Comparison of ENCODE assay signal across 11 cellular contexts in the genomic region with DNA sequence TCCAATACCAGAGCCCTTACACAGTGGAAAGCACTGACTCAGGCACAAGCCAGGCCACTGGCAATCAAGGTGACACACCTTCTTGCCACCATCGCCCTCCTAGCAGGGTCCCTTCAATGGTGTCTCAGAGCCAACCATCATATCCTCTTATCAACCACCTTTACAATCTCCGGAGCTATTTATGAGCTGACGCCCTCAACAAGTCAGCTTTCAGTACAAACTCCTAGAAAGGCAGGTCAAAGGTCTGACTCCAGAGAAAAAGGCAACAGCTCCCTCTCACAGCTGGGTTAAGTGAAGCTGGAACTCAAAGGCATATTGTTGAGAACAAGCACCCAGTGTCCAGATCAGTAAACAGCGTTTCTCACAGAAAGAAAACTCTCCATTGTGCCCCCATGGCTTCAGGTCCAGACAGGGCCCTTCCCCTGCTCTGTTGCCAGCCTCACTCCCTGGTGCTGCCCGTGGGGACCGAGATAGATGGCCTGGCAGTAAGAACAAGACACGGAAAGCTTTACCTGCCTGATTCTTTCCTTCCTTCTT. TPM values are rescaled to one million over a fixed set of nuclear protein-coding genes. Genes with fewer than 3 reads are reported as not detected.
DNase-seq lines count a peak whose midpoint lies in the region; ATAC-seq and TF ChIP-seq lines count a peak whose summit lies in the region.
"Had no signal": no experiment of that assay in that cellular context is flagged by ENCODE, and none has a peak within 500 bp of the region (broad histone marks: within the 10 kb centered on the region; RNA-seq: fewer than 3 reads in every experiment).

No MANE protein-coding gene starts in this region.

- H3K4me1 ChIP-seq in BLaER1: peaks cover 28% of the 10 kb centered on the region
- H3K4me1 ChIP-seq in right atrium auricular region: peaks cover 0 to 30% of the 10 kb centered on the region in 2 donors

- peak overlapping the region; percentile 10; the same call in 1 of the 2 replicates for H3K4me3 Mint-ChIP-seq in HFFc6
- peak overlapping the region in 8 of 10 donors; percentile 16 to 92 (median 40) for H3K4me3 Mint-ChIP-seq in naive thymus-derived CD8-positive, alpha-beta T cell

- H3K36me3 ChIP-seq in BLaER1 (peaks cover 62% of the 10 kb centered on the region), right atrium auricular region (peaks cover 49% of the 10 kb centered on the region)

- peaks cover 48% of the 10 kb centered on the region; the same call in 1 of the 2 replicates for H4K20me1 ChIP-seq in BLaER1

- no peak overlapping the region for H3K27ac ChIP-seq in BLaER1
- peak overlapping the region; percentile 84 for H3K27ac ChIP-seq in cingulate gyrus (ENCODE audit: low read depth, low read length)
- H3K27ac ChIP-seq in right atrium auricular region: no peak overlapping the region
- H3K27ac ChIP-seq: PC-9, upper lobe of right lung had no signal

- TF ChIP-seq CTCF in HFFc6 (IDR thresholded peaks at IDR 0.05) (no peak), right atrium auricular region (IDR thresholded peaks at IDR 0.05) (no peak)

- POLR2A ChIA-PET in naive thymus-derived CD8-positive, alpha-beta T cell (lab: Charles Lee): interaction anchor here (0.7 to 2.2 kb wide), 3 partner anchors 10 to 75 kb away, joined by 3 to 8 read pairs (median 3); partner anchors contain the start of genes COPS6 and ZKSCAN1

- H3K9me3 Mint-ChIP-seq in HFFc6: no peaks in the 10 kb centered on the region; the same call in none of the 2 replicates
- no peaks in the 10 kb centered on the region for H3K9me3 Mint-ChIP-seq in naive thymus-derived CD8-positive, alpha-beta T cell

- DNase-seq in HFFc6 (no peak), NCI-H1694 (lab: John Stamatoyannopoulos, UW) (no peak), NCI-H1436 treated with DMSO at 0.1 percent for 48 hours (lab: John Stamatoyannopoulos, UW) (no peak), right atrium auricular region (ENCODE audit: low spot score) (no peak)
- DNase-seq in naive thymus-derived CD8-positive, alpha-beta T cell: no peak
- DNase-seq: activated T-cell treated with anti-CD3 and anti-CD28 coated beads, Interleukin-2, amount 50 U/mL, for 1 hour; PC-9; upper lobe of right lung had no signal

- H3K9me3 ChIP-seq in BLaER1 (peaks cover 48% of the 10 kb centered on the region), right atrium auricular region (no peaks in the 10 kb centered on the region)
- H3K9me3 ChIP-seq: upper lobe of right lung had no signal

- peak overlapping the region; percentile 53; the same call in 1 of the 2 replicates for H3K27ac Mint-ChIP-seq in HFFc6
- H3K27ac Mint-ChIP-seq in naive thymus-derived CD8-positive, alpha-beta T cell: peak overlapping the region in 5 of 10 donors; percentile 3 to 76 (median 65)

- H3K4me3 ChIP-seq in BLaER1 (no peak overlapping the region), right atrium auricular region (no peak overlapping the region)
- H3K4me3 ChIP-seq: upper lobe of right lung had no signal

- H3K4me1 Mint-ChIP-seq in HFFc6 (ENCODE audit: low read depth): peaks cover 34% of the 10 kb centered on the region
- peaks cover 22 to 43% (median 38%) of the 10 kb centered on the region in 4 donors for H3K4me1 Mint-ChIP-seq in naive thymus-derived CD8-positive, alpha-beta T cell

- peaks cover 53% of the 10 kb centered on the region for H3K36me3 Mint-ChIP-seq in HFFc6 (ENCODE audit: low read depth)
- peaks cover 0 to 56% (median 31%) of the 10 kb centered on the region in 3 donors for H3K36me3 Mint-ChIP-seq in naive thymus-derived CD8-positive, alpha-beta T cell

- ATAC-seq in naive thymus-derived CD8-positive, alpha-beta T cell: no peak
- ATAC-seq in GM21390 (IDR thresholded peaks at IDR 0.05; ENCODE audit: unreplicated experiment): no peak
- ATAC-seq: upper lobe of right lung had no signal

- H3K27me3 Mint-ChIP-seq in HFFc6 (ENCODE audit: insufficient read depth): no peaks in the 10 kb centered on the region
- H3K27me3 Mint-ChIP-seq in naive thymus-derived CD8-positive, alpha-beta T cell: no peaks in the 10 kb centered on the region

- H3K27me3 ChIP-seq in BLaER1: peaks cover 13% of the 10 kb centered on the region
- H3K27me3 ChIP-seq in right atrium auricular region: no peaks in the 10 kb centered on the region
- H3K27me3 ChIP-seq: upper lobe of right lung had no signal

- H3K4me2 ChIP-seq in BLaER1: peak overlapping the region; percentile 86

- no peak overlapping the region for H3K9ac ChIP-seq in BLaER1

RNA-seq across cellular contexts. Expression of gene ZNF3, which starts 2.4 kb away (rescaled TPM):
- total RNA-seq in HFFc6 (2021; fragmentation: NEBNext Ultra II Directional; extraction: Animal tissue kit (Norgen Biotek cat#: 25700)): 10 to 100 TPM; 16.5 to 19.4 (median 18.3) TPM
- total RNA-seq in naive thymus-derived CD8-positive, alpha-beta T cell: 10 to 100 TPM; 42.7 to 48.8 TPM
- 10 to 100 TPM; 17.4 to 28.4 (median 20.2) TPM for polyA plus RNA-seq in naive thymus-derived CD8-positive, alpha-beta T cell
- 10 to 100 TPM; 11.8 to 16.1 TPM for total RNA-seq in right atrium auricular region

RNA-seq across cellular contexts. Expression of gene COPS6, which starts 9.7 kb away (rescaled TPM):
- 100 to 1,000 TPM; 253 to 334 (median 302) TPM for total RNA-seq in HFFc6 (2021; fragmentation: NEBNext Ultra II Directional; extraction: Animal tissue kit (Norgen Biotek cat#: 25700))
- total RNA-seq in naive thymus-derived CD8-positive, alpha-beta T cell: 10 to 100 TPM; 72.0 to 80.2 TPM
- polyA plus RNA-seq in naive thymus-derived CD8-positive, alpha-beta T cell: 100 to 1,000 TPM; 107 to 145 (median 121) TPM
- total RNA-seq in right atrium auricular region: 10 to 100 TPM; 46.7 to 64.2 TPM

RNA-seq across cellular contexts. Expression of gene MCM7, which starts 22.1 kb away (rescaled TPM):
- 100 to 1,000 TPM in 5 of 6 experiments, 10 to 100 TPM in 1; 70.9 to 139 (median 124) TPM for total RNA-seq in HFFc6 (2021; fragmentation: NEBNext Ultra II Directional; extraction: Animal tissue kit (Norgen Biotek cat#: 25700))
- total RNA-seq in naive thymus-derived CD8-positive, alpha-beta T cell: 100 to 1,000 TPM; 159 to 161 TPM
- 10 to 100 TPM; 28.7 to 46.6 (median 40.1) TPM for polyA plus RNA-seq in naive thymus-derived CD8-positive, alpha-beta T cell
- 10 to 100 TPM in 1 of 2 donors, 1 to 10 TPM in 1; 8.3 to 13.0 TPM for total RNA-seq in right atrium auricular region

RNA-seq across cellular contexts. Expression of gene AP4M1, which starts 22.4 kb away (rescaled TPM):
- total RNA-seq in HFFc6 (2021; fragmentation: NEBNext Ultra II Directional; extraction: Animal tissue kit (Norgen Biotek cat#: 25700)): 10 to 100 TPM; 20.2 to 24.5 (median 21.9) TPM
- 10 to 100 TPM in 1 of 2 experiments, 1 to 10 TPM in 1; 7.5 to 10.9 TPM for total RNA-seq in naive thymus-derived CD8-positive, alpha-beta T cell
- 1 to 10 TPM; 1.7 to 3.6 (median 2.3) TPM for polyA plus RNA-seq in naive thymus-derived CD8-positive, alpha-beta T cell
- 10 to 100 TPM; 12.2 to 12.4 TPM for total RNA-seq in right atrium auricular region

RNA-seq across cellular contexts. Expression of gene ZSCAN21, which starts 29.5 kb away (rescaled TPM):
- total RNA-seq in HFFc6 (2021; fragmentation: NEBNext Ultra II Directional; extraction: Animal tissue kit (Norgen Biotek cat#: 25700)): 1 to 10 TPM; 8.2 to 9.8 (median 9.2) TPM
- total RNA-seq in naive thymus-derived CD8-positive, alpha-beta T cell: 10 to 100 TPM in 1 of 2 experiments, 1 to 10 TPM in 1; 8.3 to 10.5 TPM
- polyA plus RNA-seq in naive thymus-derived CD8-positive, alpha-beta T cell: 10 to 100 TPM in 1 of 3 donors, 1 to 10 TPM in 2; 5.2 to 11.2 (median 8.2) TPM
- total RNA-seq in right atrium auricular region: 1 to 10 TPM; 6.7 to 7.1 TPM

Comparison
In these comparisons a context has a peak if more than half of its experiments do, and no peak if none do; other contexts are left out.
1. RNA of gene MCM7, which starts 22.1 kb away (total RNA-seq): 159 to 161 TPM in naive thymus-derived CD8-positive, alpha-beta T cell and 70.9 to 139 TPM in HFFc6; 8.3 to 13.0 TPM in right atrium auricular region; every median in the first group is over 4 times any median in the second.